9 cellular contexts compared by ENCODE assay signal in the genomic region with DNA sequence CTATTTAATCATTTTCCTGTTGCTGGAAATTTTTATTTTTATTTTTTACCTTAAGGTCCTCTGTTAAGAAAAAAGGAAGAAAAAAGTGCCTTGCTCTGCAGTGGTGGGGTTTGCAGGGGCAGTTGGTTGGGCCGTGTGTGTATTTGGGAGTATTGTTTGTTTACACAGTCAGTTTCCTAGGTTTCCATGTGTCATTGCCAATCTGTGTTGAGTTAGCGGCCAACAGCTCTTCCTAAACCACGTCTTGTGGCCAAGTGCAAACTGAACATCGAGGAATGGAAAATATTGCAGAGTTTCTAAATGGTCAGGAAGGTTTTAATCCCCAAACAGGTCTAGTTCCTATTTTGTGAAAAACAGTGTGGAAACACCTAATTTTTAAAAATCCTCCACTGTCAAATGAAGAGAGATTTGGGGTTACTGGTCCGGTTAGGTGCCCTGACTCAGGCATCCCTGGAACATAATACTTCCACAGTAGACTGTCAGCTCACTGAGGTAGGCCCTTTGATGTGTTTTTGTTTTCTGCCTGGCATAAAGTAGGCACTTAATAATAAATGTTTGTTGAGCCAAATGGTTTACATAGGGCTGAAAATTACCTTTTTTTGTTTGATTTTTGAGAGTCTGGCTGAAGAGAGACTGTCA. TPM values are rescaled to one million over a fixed set of nuclear protein-coding genes. Genes with fewer than 3 reads are reported as not detected.
DNase-seq lines count a peak whose midpoint lies in the region; ATAC-seq, FAIRE-seq and TF ChIP-seq lines count a peak whose summit lies in the region.
"Had no signal": no experiment of that assay in that cellular context is flagged by ENCODE, and none has a peak within 500 bp of the region (broad histone marks: within the 10 kb centered on the region; RNA-seq: fewer than 3 reads in every experiment).

No MANE protein-coding gene starts in this region.

- H3K4me1 ChIP-seq in mucosa of rectum (ENCODE audit: control insufficient read depth in 2 of 2, insufficient read depth in 2 of 2, low read length in 2 of 2): peaks cover 0 to 10% of the 10 kb centered on the region in 2 donors

- H3K27ac ChIP-seq in mucosa of rectum (ENCODE audit: low read depth in 2 of 2, low read length in 2 of 2): peak overlapping the region; percentile 53 to 65

- no peak overlapping the region for H3K9ac ChIP-seq in mucosa of rectum (ENCODE audit: low read depth in 1 of 2, low read length in 2 of 2)

- ATAC-seq in stimulated activated naive CD8-positive, alpha-beta T cell treated with anti-CD3 and anti-CD28 coated beads, Interleukin-15, amount 100 ng/mL, for 72 hours: no peak
- ATAC-seq in GM18868 (IDR thresholded peaks at IDR 0.05; ENCODE audit: unreplicated experiment): no peak
- ATAC-seq: activated CD4-positive, alpha-beta T cell treated with anti-CD3 and anti-CD28 coated beads for 36 hours had no signal

- H3K36me3 ChIP-seq in BJ (ENCODE audit: control insufficient read depth, insufficient read depth, low read length) (no peaks in the 10 kb centered on the region), bronchial epithelial cell (ENCODE audit: control insufficient read depth, insufficient read depth, low read length) (no peaks in the 10 kb centered on the region), mucosa of rectum (ENCODE audit: control insufficient read depth in 2 of 2, insufficient read depth in 2 of 2, low read length in 2 of 2) (no peaks in the 10 kb centered on the region)

- peak overlapping the region in 1 of 2 donors; percentile 7 for H3K27ac Mint-ChIP-seq in stimulated activated naive CD8-positive, alpha-beta T cell treated with anti-CD3 and anti-CD28 coated beads, Interleukin-15, amount 100 ng/mL, for 72 hours
- H3K27ac Mint-ChIP-seq: activated CD4-positive, alpha-beta T cell treated with anti-CD3 and anti-CD28 coated beads for 36 hours had no signal

- H3K27me3 Mint-ChIP-seq in stimulated activated naive CD8-positive, alpha-beta T cell treated with anti-CD3 and anti-CD28 coated beads, Interleukin-15, amount 100 ng/mL, for 72 hours: peaks cover 43% of the 10 kb centered on the region

- CTCF ChIA-PET in BJ (lab: Yijun Ruan, JAX): interaction anchor here (0.8 to 1.3 kb wide), 3 partner anchors 9 to 16 kb away, joined by 3 to 4 read pairs (median 3); no protein-coding TSS in a partner anchor

- TF ChIP-seq CTCF in BJ (IDR thresholded peaks at IDR 0.05; ENCODE audit: insufficient read depth, low read depth, low read length): no peak
- no peak for TF ChIP-seq CTCF in bronchial epithelial cell (IDR thresholded peaks at IDR 0.05; ENCODE audit: insufficient read depth, low read length, severe bottlenecking)

- no peak for FAIRE-seq in bronchial epithelial cell (lab: Jason Lieb, UNC)

- H3K4me3 ChIP-seq in BJ (ENCODE audit: low read depth, low read length) (no peak overlapping the region), bronchial epithelial cell (ENCODE audit: low read depth, low read length) (no peak overlapping the region), mucosa of rectum (ENCODE audit: low read length in 2 of 2) (no peak overlapping the region)

- no peaks in the 10 kb centered on the region for H3K9me3 ChIP-seq in mucosa of rectum (ENCODE audit: control insufficient read depth in 2 of 2, low read length in 2 of 2)

- H3K4me1 Mint-ChIP-seq in stimulated activated naive CD8-positive, alpha-beta T cell treated with anti-CD3 and anti-CD28 coated beads, Interleukin-15, amount 100 ng/mL, for 72 hours: peaks cover 6% of the 10 kb centered on the region
- H3K4me1 Mint-ChIP-seq: activated CD4-positive, alpha-beta T cell treated with anti-CD3 and anti-CD28 coated beads for 36 hours had no signal

- DNase-seq in BJ (ENCODE audit: low read depth) (peak; percentile 57), NCI-H1417 (lab: John Stamatoyannopoulos, UW) (peak in 2 of 3 experiments; percentile 46 to 81), bronchial epithelial cell (ENCODE audit: low read depth) (peak; percentile 58), putamen (ENCODE audit: low spot score) (no peak)
- DNase-seq in activated CD4-positive, alpha-beta T cell treated with anti-CD3 and anti-CD28 coated beads for 48 hours: no peak
- DNase-seq in stimulated activated naive CD8-positive, alpha-beta T cell treated with anti-CD3 and anti-CD28 coated beads, Interleukin-15, amount 100 ng/mL, for 72 hours: no peak
- DNase-seq: activated CD4-positive, alpha-beta T cell treated with anti-CD3 and anti-CD28 coated beads for 36 hours had no signal

- POLR2A ChIA-PET in BJ (lab: Charles Lee): no interaction called here

- H3K27me3 ChIP-seq in BJ (ENCODE audit: control insufficient read depth, insufficient read depth, low read length) (no peaks in the 10 kb centered on the region), bronchial epithelial cell (ENCODE audit: control insufficient read depth, insufficient read depth, low read length) (no peaks in the 10 kb centered on the region), mucosa of rectum (ENCODE audit: control insufficient read depth in 2 of 2, insufficient read depth in 2 of 2, low read length in 2 of 2) (no peaks in the 10 kb centered on the region)

- no peak overlapping the region for H3K4me3 Mint-ChIP-seq in stimulated activated naive CD8-positive, alpha-beta T cell treated with anti-CD3 and anti-CD28 coated beads, Interleukin-15, amount 100 ng/mL, for 72 hours
- H3K4me3 Mint-ChIP-seq: activated CD4-positive, alpha-beta T cell treated with anti-CD3 and anti-CD28 coated beads for 36 hours had no signal

- H3K9me3 Mint-ChIP-seq in stimulated activated naive CD8-positive, alpha-beta T cell treated with anti-CD3 and anti-CD28 coated beads, Interleukin-15, amount 100 ng/mL, for 72 hours: no peaks in the 10 kb centered on the region

RNA-seq across cellular contexts. Expression of a gene that starts 37.0 kb away (rescaled TPM):
- 28.0 and 35.8 TPM in 2 replicates for polyA plus RNA-seq in BJ (2011; rRNA removed)
- 13.0 and 19.5 TPM in 2 replicates for polyA minus RNA-seq in BJ (2011; rRNA and poly(A)+ RNA removed)
- total RNA-seq in bronchial epithelial cell: 0.26 and 0.53 TPM in 2 replicates
- total RNA-seq: activated CD4-positive, alpha-beta T cell treated with anti-CD3 and anti-CD28 coated beads for 36 hours had no signal

Comparison
In these comparisons a context has a peak if more than half of its experiments do, and no peak if none do; other contexts are left out.
1. DNase-seq: peak in BJ (single experiment), NCI-H1417 (2 of 3) and bronchial epithelial cell (single experiment); none in activated CD4-positive, alpha-beta T cell treated with anti-CD3 and anti-CD28 coated beads for 48 hours (single experiment), stimulated activated naive CD8-positive, alpha-beta T cell treated with anti-CD3 and anti-CD28 coated beads, Interleukin-15, amount 100 ng/mL, for 72 hours (0 of 2) and putamen (single experiment).